In the genomic region with DNA sequence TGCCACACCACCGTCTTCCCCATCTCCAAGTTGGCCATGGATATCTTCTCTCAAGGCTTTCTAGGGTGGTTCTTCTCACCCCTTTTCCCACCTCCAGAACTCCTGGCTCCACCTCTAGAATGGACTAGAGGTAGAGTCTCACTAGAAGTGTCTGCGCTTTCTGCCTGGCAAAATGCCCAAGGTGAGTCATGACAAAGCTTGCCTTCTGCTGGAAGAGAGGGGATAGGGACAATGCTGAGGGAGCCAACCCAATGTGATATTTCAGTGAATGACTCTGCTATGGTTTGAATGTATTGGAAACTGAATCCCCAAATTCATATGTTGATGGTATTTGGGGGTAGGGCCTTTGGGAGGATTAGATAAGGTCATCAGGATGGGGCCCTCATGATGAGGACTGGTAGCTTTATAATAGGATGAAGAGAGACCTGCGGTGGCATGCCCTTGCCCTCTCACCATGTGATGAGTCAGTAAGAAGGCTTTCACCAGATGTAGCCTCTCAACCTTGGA, we compare ENCODE assay signal across 15 cellular contexts. TPM values are rescaled to one million over a fixed set of nuclear protein-coding genes. Genes with fewer than 3 reads are reported as not detected.
DNase-seq lines count a peak whose midpoint lies in the region; TF ChIP-seq lines count a peak whose summit lies in the region.
"Had no signal": no experiment of that assay in that cellular context is flagged by ENCODE, and none has a peak within 500 bp of the region (broad histone marks: within the 10 kb centered on the region; RNA-seq: fewer than 3 reads in every experiment).

No MANE protein-coding gene starts in this region.

- no peak overlapping the region for H3K4me3 ChIP-seq in CD4-positive, alpha-beta memory T cell (ENCODE audit: low read length in 2 of 2)
- H3K4me3 ChIP-seq in esophagus squamous epithelium (no peak overlapping the region), transverse colon (no peak overlapping the region)
- H3K4me3 ChIP-seq: colonic mucosa, smooth muscle cell had no signal

- H3K9me3 ChIP-seq in CD4-positive, alpha-beta memory T cell (ENCODE audit: control insufficient read depth in 1 of 2, low read length in 2 of 2): no peaks in the 10 kb centered on the region
- H3K9me3 ChIP-seq in esophagus squamous epithelium (no peaks in the 10 kb centered on the region), transverse colon (no peaks in the 10 kb centered on the region)
- H3K9me3 ChIP-seq: colonic mucosa had no signal

- POLR2A ChIA-PET in CD4-positive, alpha-beta memory T cell (lab: Charles Lee; ENCODE audit: partially characterized antibody): interaction anchor here (1.3 to 18.5 kb wide), 4 partner anchors 8 to 53 kb away, joined by 3 to 397 read pairs (median 153); no protein-coding TSS in a partner anchor
- POLR2A ChIA-PET in RWPE1 (lab: Yijun Ruan, JAX; ENCODE audit: low non-redundant PET): no interaction called here

- no peaks in the 10 kb centered on the region for H3K36me3 ChIP-seq in CD4-positive, alpha-beta memory T cell (ENCODE audit: insufficient read depth, low read length)
- H3K36me3 ChIP-seq in esophagus squamous epithelium: no peaks in the 10 kb centered on the region
- H3K36me3 ChIP-seq in transverse colon: no peaks in the 10 kb centered on the region
- H3K36me3 ChIP-seq: colonic mucosa had no signal

- no peaks in the 10 kb centered on the region for H3K27me3 Mint-ChIP-seq in CD4-positive, alpha-beta memory T cell

- CTCF ChIA-PET in CD4-positive, alpha-beta memory T cell (lab: Charles Lee; ENCODE audit: partially characterized antibody): interaction anchor here (0.7 to 22.2 kb wide), 7 partner anchors 8 to 333 kb away, joined by 3 to 699 read pairs (median 5); a partner anchor contains a TSS
- CTCF ChIA-PET in RWPE1 (lab: Yijun Ruan, JAX): interaction anchor here (8.1 kb wide), 1 partner anchor 56 kb away, joined by 103 read pairs; no protein-coding TSS in a partner anchor

- no peak for TF ChIP-seq EP300 in transverse colon (IDR thresholded peaks at IDR 0.05; ENCODE audit: low read depth)

- TF ChIP-seq CTCF in RWPE1 (conservative IDR thresholded peaks at IDR 0.05; ENCODE audit: low read depth): no peak
- TF ChIP-seq CTCF in esophagus squamous epithelium (IDR thresholded peaks at IDR 0.05): no peak
- no peak for TF ChIP-seq CTCF in transverse colon (IDR thresholded peaks at IDR 0.05)

- H3K9me3 Mint-ChIP-seq in CD4-positive, alpha-beta memory T cell: no peaks in the 10 kb centered on the region
- H3K9me3 Mint-ChIP-seq: H9 had no signal

- no peak overlapping the region for H3K27ac ChIP-seq in CD4-positive, alpha-beta memory T cell (ENCODE audit: low read depth, low read length)
- H3K27ac ChIP-seq in RWPE1: peak overlapping the region; percentile 99
- peak overlapping the region; percentile 14 to 98 (median 56) for H3K27ac ChIP-seq in esophagus squamous epithelium
- H3K27ac ChIP-seq in transverse colon: no peak overlapping the region
- H3K27ac ChIP-seq: colonic mucosa had no signal

- peak overlapping the region in 4 of 7 donors; percentile 27 to 82 (median 56) for H3K27ac Mint-ChIP-seq in CD4-positive, alpha-beta memory T cell
- H3K27ac Mint-ChIP-seq: H9 had no signal

- intact Hi-C loops in CD4-positive, alpha-beta memory T cell (cut with micrococcal nuclease): loop anchor here (10.0 kb wide), 2 partner anchors 583 to 783 kb away; a partner anchor contains a TSS
- intact Hi-C loops in esophagus squamous epithelium (cut with DNase I) (no loop called here), transverse colon (cut with DNase I; ENCODE audit: low total_unique reads) (no loop called here)

- H3K4me1 Mint-ChIP-seq in CD4-positive, alpha-beta memory T cell: peaks cover 20 to 70% (median 37%) of the 10 kb centered on the region in 4 donors

- H3K4me3 Mint-ChIP-seq in CD4-positive, alpha-beta memory T cell: no peak overlapping the region
- H3K4me3 Mint-ChIP-seq: H9 had no signal

- no peak for DNase-seq in CD4-positive, alpha-beta memory T cell
- peak; percentile 52 for DNase-seq in EL
- DNase-seq in RWPE1 (ENCODE audit: low spot score): peak; percentile 50
- no peak for DNase-seq in esophagus squamous epithelium (lab: John Stamatoyannopoulos, UW)
- DNase-seq in transverse colon: no peak
- no peak for DNase-seq in NCI-H82 (lab: John Stamatoyannopoulos, UW)
- no peak for DNase-seq in hepatic stellate cell (ENCODE audit: low spot score)
- no peak for DNase-seq in activated T-cell treated with anti-CD3 and anti-CD28 coated beads, Interleukin-2, amount 50 U/mL, for 48 hours
- DNase-seq: activated CD8-positive, alpha-beta memory T cell treated with anti-CD3 and anti-CD28 coated beads, Interleukin-2, amount 50 U/mL, for 48 hours; colonic mucosa; H9; NCI-H1092 treated with DMSO at 0.1 percent for 48 hours; NCI-H524 treated with DMSO at 0.1 percent for 48 hours; nucleus accumbens had no signal

- H3K36me3 Mint-ChIP-seq in CD4-positive, alpha-beta memory T cell: peaks cover 0 to 2% of the 10 kb centered on the region in 2 donors

- in situ Hi-C loops in transverse colon (cut with MboI; ENCODE audit: low pct_ligation_motif_present in 1 of 4, low pct_unique_long_range_greater_than_20kb in 1 of 4, low sequenced_read_pairs in 3 of 4): loop anchor here in 1 of 4 donors (25.0 kb wide), 1 partner anchor 526 kb away; no protein-coding TSS in a partner anchor

- no peaks in the 10 kb centered on the region for H3K27me3 ChIP-seq in CD4-positive, alpha-beta memory T cell (ENCODE audit: insufficient read depth, low read length)
- H3K27me3 ChIP-seq in esophagus squamous epithelium (no peaks in the 10 kb centered on the region), transverse colon (no peaks in the 10 kb centered on the region)
- H3K27me3 ChIP-seq: colonic mucosa had no signal

- peaks cover 25% of the 10 kb centered on the region for H3K4me1 ChIP-seq in CD4-positive, alpha-beta memory T cell (ENCODE audit: insufficient read depth, low read length)
- H3K4me1 ChIP-seq in esophagus squamous epithelium (peaks cover 14 to 79% (median 57%) of the 10 kb centered on the region in 3 donors), transverse colon (peaks cover 6 to 31% (median 22%) of the 10 kb centered on the region in 4 donors)

- TF ChIP-seq POLR2A in esophagus squamous epithelium (IDR thresholded peaks at IDR 0.05): no peak
- no peak for TF ChIP-seq POLR2A in transverse colon (IDR thresholded peaks at IDR 0.05)

- 40 to 45% methylated on average over 3 of the region's 3 CpGs for WGBS in esophagus squamous epithelium, 2 donors
- WGBS in transverse colon (ENCODE audit: low coverage in 1 of 2), 2 donors: 96% methylated on average over 3 of the region's 3 CpGs; no CpG with 5 or more reads in 1 of the 2 donors

RNA-seq across cellular contexts. Expression of a gene that starts 4.1 kb away (rescaled TPM):
- total RNA-seq in CD4-positive, alpha-beta memory T cell: 100 to 1,000 TPM; 130 to 133 TPM
- 100 to 1,000 TPM; 250 to 260 TPM for polyA plus RNA-seq in CD4-positive, alpha-beta memory T cell
- total RNA-seq in esophagus squamous epithelium (100 to 1,000 TPM in 3 of 4 donors, 10 to 100 TPM in 1; 70.9 to 137 (median 108) TPM), transverse colon (10 to 100 TPM in 3 of 4 donors, 1 to 10 TPM in 1; 7.9 to 23.1 (median 14.0) TPM)

Comparison
In these comparisons a context has a peak if more than half of its experiments do, and no peak if none do; other contexts are left out.
1. DNase-seq: peak in EL (single experiment) and RWPE1 (single experiment); none in CD4-positive, alpha-beta memory T cell (0 of 5), esophagus squamous epithelium (single experiment), transverse colon (single experiment), NCI-H82 (single experiment), hepatic stellate cell (single experiment) and activated T-cell treated with anti-CD3 and anti-CD28 coated beads, Interleukin-2, amount 50 U/mL, for 48 hours (0 of 2).
2. H3K27ac ChIP-seq: peak in RWPE1 (single experiment) and esophagus squamous epithelium (4 of 4); none in CD4-positive, alpha-beta memory T cell (single experiment) and transverse colon (0 of 4).